In the genomic region with DNA sequence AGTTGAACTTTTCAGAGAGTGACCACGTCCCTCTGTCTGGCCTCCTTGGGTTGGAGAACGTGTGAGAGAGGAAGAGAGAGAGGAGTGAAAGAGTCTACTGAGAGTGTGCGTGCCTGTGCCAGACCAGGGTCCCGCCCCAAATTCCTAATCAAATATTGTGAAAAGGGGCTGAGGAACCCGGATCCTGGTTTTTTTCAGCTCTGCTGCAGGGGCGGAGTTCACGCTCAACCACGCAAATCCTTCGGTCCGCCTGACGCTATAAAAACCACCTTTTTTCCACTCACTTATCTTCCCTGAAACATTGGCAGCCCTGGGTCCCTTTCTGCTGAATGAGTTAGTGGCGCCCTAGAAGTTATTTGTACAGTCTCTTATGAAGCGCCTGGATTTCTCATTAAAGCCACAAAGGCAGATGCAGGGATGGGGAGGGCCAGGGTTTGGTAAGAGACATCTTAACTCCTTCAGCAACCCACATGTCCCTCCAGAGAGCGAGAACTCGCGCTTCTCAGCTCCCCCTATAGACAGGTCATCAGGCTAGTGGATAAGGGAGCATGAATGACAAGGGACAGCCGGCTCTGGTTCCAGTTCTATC, we compare ENCODE assay signal across 10 cellular contexts. TPM values are rescaled to one million over a fixed set of nuclear protein-coding genes. Genes with fewer than 3 reads are reported as not detected.
DNase-seq lines count a peak whose midpoint lies in the region; ATAC-seq and TF ChIP-seq lines count a peak whose summit lies in the region.
"Had no signal": no experiment of that assay in that cellular context is flagged by ENCODE, and none has a peak within 500 bp of the region (broad histone marks: within the 10 kb centered on the region; RNA-seq: fewer than 3 reads in every experiment).

Gene FMOD, minus strand, starts transcription at position 86 of the 589 bp plus-strand sequence. CDS start 2,852 bp downstream, outside the sequence.

- H3K36me3 ChIP-seq in mammary epithelial cell (ENCODE audit: insufficient read depth, low read length): no peaks in the 10 kb centered on the region
- H3K36me3 ChIP-seq in brain microvascular endothelial cell (replicated peaks): no peaks in the 10 kb centered on the region
- no peaks in the 10 kb centered on the region for H3K36me3 ChIP-seq in mesendoderm (ENCODE audit: control insufficient read depth, insufficient read depth, low read length)
- H3K36me3 ChIP-seq in aorta (ENCODE audit: control insufficient read depth in 1 of 2, insufficient read depth in 2 of 2, low read length in 1 of 2): peaks cover 0 to 1% of the 10 kb centered on the region in 2 donors

- H3K9ac ChIP-seq in mammary epithelial cell (ENCODE audit: insufficient read depth, low read length) (no peak within 1 kb of the TSS), mesendoderm (ENCODE audit: low read length) (peak within 1 kb of the TSS; percentile 5)

- no peak within 1 kb of the TSS for H3K4ac ChIP-seq in mesendoderm (ENCODE audit: low read depth, low read length)

- H3K27me3 ChIP-seq in mammary epithelial cell (ENCODE audit: insufficient read depth, low read length) (no peaks in the 10 kb centered on the region), brain microvascular endothelial cell (replicated peaks) (peaks cover under 1% of the 10 kb centered on the region), mesendoderm (ENCODE audit: insufficient read depth, low read length, poor library complexity) (no peaks in the 10 kb centered on the region), aorta (ENCODE audit: control insufficient read depth in 1 of 2, insufficient read depth in 2 of 2, low read length in 1 of 2) (no peaks in the 10 kb centered on the region)

- DNase-seq in MCF 10A (ENCODE audit: unreplicated experiment): peak; percentile 23
- no peak for DNase-seq in mammary epithelial cell
- no peak for DNase-seq in brain microvascular endothelial cell
- DNase-seq in mesendoderm: peak; percentile 80
- peak; percentile 82 to 85 for DNase-seq in aorta
- no peak for DNase-seq in midbrain (lab: John Stamatoyannopoulos, UW)

- H4K5ac ChIP-seq in mesendoderm (ENCODE audit: low read length): no peak within 1 kb of the TSS

- no peaks in the 10 kb centered on the region for H3K9me3 Mint-ChIP-seq in MCF 10A (ENCODE audit: unreplicated experiment)

- CTCF ChIA-PET in MCF 10A (lab: Yijun Ruan, JAX) (interaction anchor here (0.5 to 21.9 kb wide), 4 partner anchors 9 to 370 kb away, joined by 3 to 422 read pairs (median 4); no protein-coding TSS in a partner anchor), mammary epithelial cell (lab: Charles Lee; ENCODE audit: low non-redundant PET) (no interaction called here)

- no peaks in the 10 kb centered on the region for H3K79me2 ChIP-seq in mammary epithelial cell (ENCODE audit: insufficient read depth, low read length)
- no peaks in the 10 kb centered on the region for H3K79me2 ChIP-seq in mesendoderm (ENCODE audit: control insufficient read depth, insufficient read depth, low read length)

- TF ChIP-seq CTCF in MCF 10A (IDR thresholded peaks at IDR 0.05; ENCODE audit: unreplicated experiment): peak; percentile 19
- TF ChIP-seq CTCF in mammary epithelial cell (conservative IDR thresholded peaks at IDR 0.05 in 1 of 2, IDR thresholded peaks at IDR 0.05 in 1 of 2; ENCODE audit: extremely low read depth in 1 of 2, insufficient read depth in 1 of 2, low read depth in 1 of 2, low read length in 2 of 2): no peak
- peak; percentile 22 for TF ChIP-seq CTCF in brain microvascular endothelial cell (IDR thresholded peaks at IDR 0.05; ENCODE audit: low read depth, low read length, missing control alignments)

- no peaks in the 10 kb centered on the region for H3K79me1 ChIP-seq in mesendoderm (ENCODE audit: low read length)

- intact Hi-C loops in MCF 10A (cut with micrococcal nuclease): no loop called here
- intact Hi-C loops in mammary epithelial cell (cut with micrococcal nuclease): no loop called here
- intact Hi-C loops in aorta (cut with DNase I): loop anchor here (2.0 to 5.0 kb wide), 2 partner anchors 46 to 58 kb away; no protein-coding TSS in a partner anchor

- dilution Hi-C loops in mammary epithelial cell (cut with HindIII; ENCODE audit: low sequenced_read_pairs): no loop called here

- H2AK5ac ChIP-seq in mesendoderm (ENCODE audit: low read length): no peak within 1 kb of the TSS

- H3K27ac Mint-ChIP-seq in MCF 10A (ENCODE audit: low read depth, unreplicated experiment): no peak within 1 kb of the TSS

- no peaks in the 10 kb centered on the region for H3K4me1 ChIP-seq in mammary epithelial cell (ENCODE audit: insufficient read depth, low read length)
- peaks cover 8% of the 10 kb centered on the region for H3K4me1 ChIP-seq in mesendoderm (ENCODE audit: control insufficient read depth, low read depth, low read length)
- peaks cover 0 to 5% of the 10 kb centered on the region in 2 donors for H3K4me1 ChIP-seq in aorta (ENCODE audit: control insufficient read depth in 1 of 2, insufficient read depth in 2 of 2, low read length in 2 of 2)

- no peak within 1 kb of the TSS for H3K4me3 Mint-ChIP-seq in MCF 10A (ENCODE audit: unreplicated experiment)

- H4K20me1 ChIP-seq in mammary epithelial cell (ENCODE audit: insufficient read depth, low read length): no peaks in the 10 kb centered on the region

- no peak within 1 kb of the TSS for H2AFZ ChIP-seq in mammary epithelial cell (ENCODE audit: low read depth, low read length)

- H3K9me3 ChIP-seq in mammary epithelial cell (replicated peaks; ENCODE audit: insufficient read depth, low read length) (no peaks in the 10 kb centered on the region), aorta (ENCODE audit: control insufficient read depth, low read length) (no peaks in the 10 kb centered on the region)

- WGBS in mammary epithelial cell (ENCODE audit: low coverage, missing lambda C conversion rate): 70% methylated on average over 13 of the region's 17 CpGs
- WGBS in mesendoderm (ENCODE audit: extremely low coverage, insufficient coverage, low lambda C conversion rate): no CpG with 5 or more reads among the region's 17 CpGs
- WGBS in aorta, 2 donors: 0 to 3% methylated on average over 17 of the region's 17 CpGs

- H3K4me2 ChIP-seq in mammary epithelial cell (ENCODE audit: insufficient read depth, low read depth, low read length) (no peak within 1 kb of the TSS), mesendoderm (ENCODE audit: low read length) (no peak within 1 kb of the TSS)

- no peak within 1 kb of the TSS for H3K23ac ChIP-seq in mesendoderm (ENCODE audit: low read length)

- ATAC-seq in aorta (ENCODE audit: low FRiP score) (peak; percentile 83), HG02981 (IDR thresholded peaks at IDR 0.05; ENCODE audit: unreplicated experiment) (no peak), HG03457 (IDR thresholded peaks at IDR 0.05; ENCODE audit: unreplicated experiment) (no peak)

- H3K18ac ChIP-seq in mesendoderm (ENCODE audit: low read length): no peak within 1 kb of the TSS

- H4K8ac ChIP-seq in mesendoderm (ENCODE audit: low read depth, low read length): no peak within 1 kb of the TSS

- H3K36me3 Mint-ChIP-seq in MCF 10A (ENCODE audit: insufficient read depth, unreplicated experiment): no peaks in the 10 kb centered on the region

- peaks cover 93% of the 10 kb centered on the region for H3K27me3 Mint-ChIP-seq in MCF 10A (ENCODE audit: insufficient read depth, unreplicated experiment)

- no TSS peak for BruUV-seq in MCF 10A (replicated peaks; lab: Mats Ljungman, UMichigan)
- BruUV-seq in mammary epithelial cell (replicated peaks; lab: Mats Ljungman, UMichigan): no TSS peak

- no peak within 1 kb of the TSS for H2BK5ac ChIP-seq in mesendoderm (ENCODE audit: low read length)

- H3K4me1 Mint-ChIP-seq in MCF 10A (ENCODE audit: insufficient read depth, unreplicated experiment): no peaks in the 10 kb centered on the region

- H3K4me3 ChIP-seq in mammary epithelial cell (replicated peaks in 1 of 3; ENCODE audit: insufficient read depth in 1 of 3, low read depth in 2 of 3, low read length in 3 of 3) (no peak within 1 kb of the TSS), brain microvascular endothelial cell (ENCODE audit: low read depth, low read length) (no peak within 1 kb of the TSS), mesendoderm (ENCODE audit: low read length) (no peak within 1 kb of the TSS), aorta (ENCODE audit: low read length in 2 of 2) (peak within 1 kb of the TSS; percentile 28 to 50)
- H3K4me3 ChIP-seq: SK-N-MC had no signal

- POLR2A ChIA-PET in MCF 10A (lab: Yijun Ruan, JAX): interaction anchor here (0.5 to 2.0 kb wide), 3 partner anchors 10 to 777 kb away, joined by 3 to 4 read pairs (median 3); no protein-coding TSS in a partner anchor

- in situ Hi-C loops in mammary epithelial cell (cut with MboI; ENCODE audit: low sequenced_read_pairs in 2 of 2): no loop called here
- in situ Hi-C loops in brain microvascular endothelial cell (cut with HindIII; ENCODE audit: low pct_ligation_motif_present, low sequenced_read_pairs): no loop called here

- H2BK15ac ChIP-seq in mesendoderm (replicated peaks; ENCODE audit: low read depth): no peak within 1 kb of the TSS

- no peak within 1 kb of the TSS for H2BK120ac ChIP-seq in mesendoderm (ENCODE audit: low read depth, low read length)

- H3K56ac ChIP-seq in mesendoderm (ENCODE audit: low read length): peak within 1 kb of the TSS; percentile 52

- H3K27ac ChIP-seq in mammary epithelial cell (ENCODE audit: insufficient read depth, low read depth, low read length) (no peak within 1 kb of the TSS), brain microvascular endothelial cell (no peak within 1 kb of the TSS), mesendoderm (ENCODE audit: low read depth, low read length) (no peak within 1 kb of the TSS), aorta (ENCODE audit: low read depth in 1 of 2, low read length in 2 of 2) (peak within 1 kb of the TSS; percentile 62 to 77)
- H3K27ac ChIP-seq: SK-N-MC had no signal

RNA-seq across cellular contexts. Expression of gene FMOD, which starts in this region (rescaled TPM):
- total RNA-seq in MCF 10A (2022) (not detected in 2 replicates), mammary epithelial cell (1 to 10 TPM in 1 of 2 donors, not detected in 1; 1.5 TPM), aorta (100 to 1,000 TPM; 204 to 353 TPM)
- polyA plus RNA-seq in mammary epithelial cell (not detected), aorta (100 to 1,000 TPM; 159 to 177 TPM)
- polyA minus RNA-seq in mammary epithelial cell: not detected
- polyA plus RNA-seq in mesendoderm (2013, experiment 1 of 2): 0.45 TPM
- polyA plus RNA-seq in mesendoderm (2013, experiment 2 of 2): 0.34 TPM
- total RNA-seq: mononuclear cell had no signal

Comparison
In these comparisons a context has a peak if more than half of its experiments do, and no peak if none do; other contexts are left out.
1. RNA of gene FMOD (total RNA-seq): 204 to 353 TPM in aorta; 1.5 TPM in mammary epithelial cell and not detected in MCF 10A; every median in the first group is over 10 times any median in the second.
2. RNA of gene FMOD (polyA plus RNA-seq): 159 to 177 TPM in aorta; not detected in mammary epithelial cell (single experiment); every median in the first group is over 100 times any median in the second.
3. CTCF ChIP-seq: peak in MCF 10A (single experiment) and brain microvascular endothelial cell (single experiment); none in mammary epithelial cell (0 of 2).
4. Peak in DNase-seq in MCF 10A; RNA of the gene not detected or under 1 TPM.
5. DNase-seq: peak in mesendoderm (single experiment) and aorta (2 of 2); none in mammary epithelial cell (single experiment), brain microvascular endothelial cell (single experiment) and midbrain (single experiment).
6. H3K27ac ChIP-seq: peak in aorta (2 of 2); none in mammary epithelial cell (single experiment), brain microvascular endothelial cell (single experiment) and mesendoderm (single experiment).
7. H3K4me3 ChIP-seq: peak in aorta (2 of 2); none in mammary epithelial cell (0 of 3), brain microvascular endothelial cell (single experiment) and mesendoderm (single experiment).
8. intact Hi-C loops: an anchor here in aorta (2.0 to 5.0 kb wide); none called in MCF 10A and mammary epithelial cell.